Comparison of ENCODE assay signal across 9 cellular contexts in the genomic region with DNA sequence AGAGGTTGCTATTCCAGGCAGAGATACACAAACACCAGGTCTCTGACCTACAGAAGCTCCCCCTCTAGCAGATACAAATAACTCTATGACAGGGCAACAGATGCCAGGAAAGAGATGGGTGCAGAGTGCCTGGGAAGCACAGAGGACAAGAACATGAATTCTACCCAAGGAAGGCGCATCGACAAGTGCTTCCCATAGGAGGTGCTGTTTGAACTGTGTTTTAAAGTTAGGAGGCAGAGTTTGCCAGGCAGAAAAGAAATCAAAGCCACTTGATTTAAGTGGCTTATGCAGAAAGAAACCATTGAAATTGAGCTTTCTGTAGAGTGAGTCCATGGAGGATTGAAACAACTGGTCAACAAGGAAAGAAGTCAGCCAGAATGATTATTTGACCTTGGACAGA. TPM values are rescaled to one million over a fixed set of nuclear protein-coding genes. Genes with fewer than 3 reads are reported as not detected.
DNase-seq lines count a peak whose midpoint lies in the region; TF ChIP-seq lines count a peak whose summit lies in the region.
"Had no signal": no experiment of that assay in that cellular context is flagged by ENCODE, and none has a peak within 500 bp of the region (broad histone marks: within the 10 kb centered on the region; RNA-seq: fewer than 3 reads in every experiment).

No MANE protein-coding gene starts in this region.

- POLR2A ChIA-PET in AG04450 (lab: Yijun Ruan, JAX), result no interaction called here
- POLR2A ChIA-PET in CD4-positive, alpha-beta memory T cell (lab: Charles Lee; ENCODE audit: partially characterized antibody), result no interaction called here

- H3K36me3 Mint-ChIP-seq in glutamatergic neuron (ENCODE audit: unreplicated experiment), result no peaks in the 10 kb centered on the region
- H3K36me3 Mint-ChIP-seq in CD4-positive, alpha-beta memory T cell, result peaks cover 3% of the 10 kb centered on the region in 2 donors

- intact Hi-C loops in colonic mucosa (cut with DNase I), result no loop called here
- intact Hi-C loops in CD4-positive, alpha-beta memory T cell (cut with micrococcal nuclease), result no loop called here

- H3K9me3 Mint-ChIP-seq in glutamatergic neuron (ENCODE audit: unreplicated experiment), result no peaks in the 10 kb centered on the region
- H3K9me3 Mint-ChIP-seq in CD4-positive, alpha-beta memory T cell, result peaks cover 0 to 29% (median 22%) of the 10 kb centered on the region in 8 donors

- no peaks in the 10 kb centered on the region for H3K27me3 Mint-ChIP-seq in glutamatergic neuron (ENCODE audit: unreplicated experiment)
- peaks cover 0 to 6% of the 10 kb centered on the region in 2 donors for H3K27me3 Mint-ChIP-seq in CD4-positive, alpha-beta memory T cell

- H3K4me1 Mint-ChIP-seq in glutamatergic neuron (ENCODE audit: low read depth, unreplicated experiment), result no peaks in the 10 kb centered on the region
- peaks cover 16 to 37% (median 27%) of the 10 kb centered on the region in 4 donors for H3K4me1 Mint-ChIP-seq in CD4-positive, alpha-beta memory T cell

- no peaks in the 10 kb centered on the region for H3K36me3 ChIP-seq in colonic mucosa
- H3K36me3 ChIP-seq in CD4-positive, alpha-beta memory T cell (ENCODE audit: insufficient read depth, low read length), result no peaks in the 10 kb centered on the region

- no peak overlapping the region for H3K4me3 Mint-ChIP-seq in glutamatergic neuron (ENCODE audit: unreplicated experiment)
- H3K4me3 Mint-ChIP-seq in CD4-positive, alpha-beta memory T cell, result no peak overlapping the region

- H3K27ac Mint-ChIP-seq in glutamatergic neuron (ENCODE audit: unreplicated experiment), result no peak overlapping the region
- H3K27ac Mint-ChIP-seq in CD4-positive, alpha-beta memory T cell, result no peak overlapping the region

- DNase-seq in AG04450 (ENCODE audit: low read depth, low spot score), result no peak
- peak; percentile 58 for DNase-seq in GM12865 (ENCODE audit: low read depth)
- peak; percentile 51 for DNase-seq in OCI-M1 (lab: John Stamatoyannopoulos, UW)
- no peak for DNase-seq in glutamatergic neuron
- no peak for DNase-seq in DMS79 treated with DMSO at 0.1 percent for 48 hours (lab: John Stamatoyannopoulos, UW)
- no peak for DNase-seq in EL
- no peak for DNase-seq in colonic mucosa
- DNase-seq in CD4-positive, alpha-beta memory T cell, result no peak
- DNase-seq: activated effector memory CD4-positive, alpha-beta T cell treated with anti-CD3 and anti-CD28 coated beads, Interleukin-2, amount 50 U/mL, for 16 hours had no signal

- no peak overlapping the region for H3K9ac ChIP-seq in colonic mucosa (ENCODE audit: low read depth in 2 of 2, low read length in 2 of 2)

- TF ChIP-seq CTCF in AG04450 (IDR thresholded peaks at IDR 0.05; ENCODE audit: low read depth, low read length) (peak; percentile 29; the same call in 1 of the 2 replicates), GM12865 (IDR thresholded peaks at IDR 0.05; ENCODE audit: insufficient read depth, low read depth, low read length, missing control alignments) (peak; percentile 33), glutamatergic neuron (IDR thresholded peaks at IDR 0.05; ENCODE audit: partially characterized antibody, unreplicated experiment) (peak; percentile 24), colonic mucosa (IDR thresholded peaks at IDR 0.05) (no peak)

- H3K9me3 ChIP-seq in AG04450 (ENCODE audit: control insufficient read depth, insufficient read depth, low read length), result no peaks in the 10 kb centered on the region
- H3K9me3 ChIP-seq in colonic mucosa, result no peaks in the 10 kb centered on the region
- H3K9me3 ChIP-seq in CD4-positive, alpha-beta memory T cell (ENCODE audit: control insufficient read depth in 1 of 2, low read length in 2 of 2), result peaks cover 0 to 8% of the 10 kb centered on the region in 2 donors

- CTCF ChIA-PET in AG04450 (lab: Charles Lee), result interaction anchor here (1.0 to 1.4 kb wide), 2 partner anchors 19 to 308 kb away, joined by 3 read pairs; no protein-coding TSS in a partner anchor
- CTCF ChIA-PET in CD4-positive, alpha-beta memory T cell (lab: Charles Lee; ENCODE audit: partially characterized antibody), result no interaction called here

- H3K4me3 ChIP-seq in AG04450 (ENCODE audit: low read depth, low read length), result no peak overlapping the region
- H3K4me3 ChIP-seq in GM12865 (ENCODE audit: low read depth, low read length), result no peak overlapping the region
- no peak overlapping the region for H3K4me3 ChIP-seq in colonic mucosa
- H3K4me3 ChIP-seq in CD4-positive, alpha-beta memory T cell (ENCODE audit: low read length in 2 of 2), result no peak overlapping the region

- no peak overlapping the region for H3K27ac ChIP-seq in AG04450 (ENCODE audit: low read depth, low read length)
- H3K27ac ChIP-seq in colonic mucosa, result no peak overlapping the region
- no peak overlapping the region for H3K27ac ChIP-seq in CD4-positive, alpha-beta memory T cell (ENCODE audit: low read depth, low read length)

- H3K27me3 ChIP-seq in AG04450 (ENCODE audit: control insufficient read depth, insufficient read depth, low read length) (peaks cover 6% of the 10 kb centered on the region), colonic mucosa (no peaks in the 10 kb centered on the region)
- H3K27me3 ChIP-seq in CD4-positive, alpha-beta memory T cell (ENCODE audit: insufficient read depth, low read length), result no peaks in the 10 kb centered on the region

- no peaks in the 10 kb centered on the region for H3K4me1 ChIP-seq in colonic mucosa
- peaks cover 24% of the 10 kb centered on the region for H3K4me1 ChIP-seq in CD4-positive, alpha-beta memory T cell (ENCODE audit: insufficient read depth, low read length)

RNA-seq across cellular contexts. Expression of a gene that starts 35.3 kb away (rescaled TPM):
- polyA plus RNA-seq in AG04450 (2011; rRNA removed), result 0.57 and 0.61 TPM in 2 replicates
- polyA minus RNA-seq in AG04450 (2011; rRNA and poly(A)+ RNA removed), result 0.39 and 0.51 TPM in 2 replicates
- 0.37 TPM for total RNA-seq in glutamatergic neuron (ENCODE audit: unreplicated experiment)
- total RNA-seq in colonic mucosa, result 1 to 10 TPM in 1 of 2 donors, under 1 TPM in 1; 0.20 to 8.2 TPM
- 1 to 10 TPM; 2.0 to 2.2 TPM for total RNA-seq in CD4-positive, alpha-beta memory T cell
- polyA plus RNA-seq in CD4-positive, alpha-beta memory T cell, result under 1 TPM in 1 of 2 donors, not detected in 1; 0.22 TPM

RNA-seq across cellular contexts. Expression of a gene that starts 46.9 kb away (rescaled TPM):
- polyA plus RNA-seq in AG04450 (2011; rRNA removed), result 13.3 and 17.8 TPM in 2 replicates
- 6.8 and 11.5 TPM in 2 replicates for polyA minus RNA-seq in AG04450 (2011; rRNA and poly(A)+ RNA removed)
- total RNA-seq in glutamatergic neuron (ENCODE audit: unreplicated experiment) (32.5 TPM), colonic mucosa (10 to 100 TPM; 13.5 to 15.5 TPM)
- total RNA-seq in CD4-positive, alpha-beta memory T cell, result 10 to 100 TPM; 18.6 to 19.1 TPM
- polyA plus RNA-seq in CD4-positive, alpha-beta memory T cell, result 1 to 10 TPM in 1 of 2 donors, under 1 TPM in 1; 1.00 to 4.7 TPM

Comparison
In these comparisons a context has a peak if more than half of its experiments do, and no peak if none do; other contexts are left out.
1. DNase-seq: peak in GM12865 (single experiment) and OCI-M1 (single experiment); none in AG04450 (single experiment), glutamatergic neuron (single experiment), DMS79 treated with DMSO at 0.1 percent for 48 hours (single experiment), EL (single experiment), colonic mucosa (single experiment) and CD4-positive, alpha-beta memory T cell (0 of 5).